Comparison of ENCODE assay signal across 13 cellular contexts in genomic region chr13:75296651-75297050, GRCh38.
A peak's percentile ranks its signal among the peaks of the same experiment; 100 is the strongest.
DNase-seq lines count a peak whose midpoint lies in the region; ATAC-seq and TF ChIP-seq lines count a peak whose summit lies in the region.
"Had no signal": no experiment of that assay in that cellular context is flagged by ENCODE, and none has a peak within 500 bp of the region (broad histone marks: within the 10 kb centered on the region; RNA-seq: fewer than 3 reads in every experiment).

No MANE protein-coding gene starts in this region.

- no peak for DNase-seq in activated naive CD8-positive, alpha-beta T cell treated with anti-CD3 and anti-CD28 coated beads for 36 hours
- DNase-seq in OCI-M1 (lab: John Stamatoyannopoulos, UW) (peak; percentile 45), osteoblast (ENCODE audit: insufficient read length, low spot score, missing footprints) (no peak), left lung (no peak)
- no peak for DNase-seq in activated T-helper 2 cell treated with anti-CD3 and anti-CD28 coated beads, Interferon-gamma antibody, Interleukin-2, Interleukin-4, amounts not matched to agents 10 μg/mL and 5 μg/mL and 100 μg/mL, durations not matched to agents 14 hours and 24 hours and 36 hours (ENCODE audit: low spot score)
- DNase-seq: DMS153, Karpas-422, NCI-H1105 treated with DMSO at 0.1 percent for 48 hours, NCI-H187, PC-3 had no signal

- peak overlapping the region; percentile 48 for H3K27ac Mint-ChIP-seq in activated naive CD8-positive, alpha-beta T cell
- H3K27ac Mint-ChIP-seq in activated naive CD8-positive, alpha-beta T cell treated with anti-CD3 and anti-CD28 coated beads for 36 hours: no peak overlapping the region
- peak overlapping the region; percentile 79 for H3K27ac Mint-ChIP-seq in activated T-helper 2 cell treated with anti-CD3 and anti-CD28 coated beads, Interferon-gamma antibody, Interleukin-2, Interleukin-4, amounts not matched to agents 10 μg/mL and 5 μg/mL and 100 μg/mL, durations not matched to agents 14 hours and 24 hours and 36 hours

- H3K27me3 ChIP-seq in osteoblast (ENCODE audit: insufficient read depth, low read length): no peaks in the 10 kb centered on the region
- no peaks in the 10 kb centered on the region for H3K27me3 ChIP-seq in left lung

- no peaks in the 10 kb centered on the region for H3K27me3 Mint-ChIP-seq in activated naive CD8-positive, alpha-beta T cell
- no peaks in the 10 kb centered on the region for H3K27me3 Mint-ChIP-seq in activated naive CD8-positive, alpha-beta T cell treated with anti-CD3 and anti-CD28 coated beads for 36 hours
- no peaks in the 10 kb centered on the region for H3K27me3 Mint-ChIP-seq in activated T-helper 2 cell treated with anti-CD3 and anti-CD28 coated beads, Interferon-gamma antibody, Interleukin-2, Interleukin-4, amounts not matched to agents 10 μg/mL and 5 μg/mL and 100 μg/mL, durations not matched to agents 14 hours and 24 hours and 36 hours (ENCODE audit: low read depth)

- no peaks in the 10 kb centered on the region for H3K9me3 Mint-ChIP-seq in activated naive CD8-positive, alpha-beta T cell (ENCODE audit: low read depth)
- H3K9me3 Mint-ChIP-seq in activated naive CD8-positive, alpha-beta T cell treated with anti-CD3 and anti-CD28 coated beads for 36 hours: no peaks in the 10 kb centered on the region
- H3K9me3 Mint-ChIP-seq in activated T-helper 2 cell treated with anti-CD3 and anti-CD28 coated beads, Interferon-gamma antibody, Interleukin-2, Interleukin-4, amounts not matched to agents 10 μg/mL and 5 μg/mL and 100 μg/mL, durations not matched to agents 14 hours and 24 hours and 36 hours: no peaks in the 10 kb centered on the region

- H3K9me3 ChIP-seq in osteoblast (ENCODE audit: low read depth, low read length): no peaks in the 10 kb centered on the region
- no peaks in the 10 kb centered on the region for H3K9me3 ChIP-seq in left lung

- ATAC-seq in GM18907 (IDR thresholded peaks at IDR 0.05; ENCODE audit: unreplicated experiment) (no peak), left lung (no peak)
- ATAC-seq: HepG2, PC-3 had no signal

- H4K20me1 ChIP-seq in osteoblast (ENCODE audit: insufficient read depth, low read length): no peaks in the 10 kb centered on the region

- H3K79me2 ChIP-seq in osteoblast (ENCODE audit: insufficient read depth, low read length): no peaks in the 10 kb centered on the region

- H3K36me3 Mint-ChIP-seq in activated naive CD8-positive, alpha-beta T cell: peaks cover 9% of the 10 kb centered on the region
- H3K36me3 Mint-ChIP-seq in activated naive CD8-positive, alpha-beta T cell treated with anti-CD3 and anti-CD28 coated beads for 36 hours: peaks cover 38% of the 10 kb centered on the region
- peaks cover 66% of the 10 kb centered on the region for H3K36me3 Mint-ChIP-seq in activated T-helper 2 cell treated with anti-CD3 and anti-CD28 coated beads, Interferon-gamma antibody, Interleukin-2, Interleukin-4, amounts not matched to agents 10 μg/mL and 5 μg/mL and 100 μg/mL, durations not matched to agents 14 hours and 24 hours and 36 hours (ENCODE audit: low read depth)

- H2AFZ ChIP-seq in osteoblast (ENCODE audit: low read length): no peak overlapping the region

- intact Hi-C loops in activated T-helper 2 cell treated with anti-CD3 and anti-CD28 coated beads, Interferon-gamma antibody, Interleukin-2, Interleukin-4, amounts not matched to agents 10 μg/mL and 5 μg/mL and 100 μg/mL, durations not matched to agents 14 hours and 24 hours and 36 hours (cut with micrococcal nuclease): no loop called here
- intact Hi-C loops in left lung (cut with DNase I): no loop called here

- H3K4me1 ChIP-seq in osteoblast (ENCODE audit: insufficient read depth, low read length): peaks cover 15% of the 10 kb centered on the region
- H3K4me1 ChIP-seq in left lung: no peaks in the 10 kb centered on the region

- H3K4me3 Mint-ChIP-seq in activated naive CD8-positive, alpha-beta T cell: peak overlapping the region; percentile 35
- no peak overlapping the region for H3K4me3 Mint-ChIP-seq in activated naive CD8-positive, alpha-beta T cell treated with anti-CD3 and anti-CD28 coated beads for 36 hours
- peak overlapping the region; percentile 41 for H3K4me3 Mint-ChIP-seq in activated T-helper 2 cell treated with anti-CD3 and anti-CD28 coated beads, Interferon-gamma antibody, Interleukin-2, Interleukin-4, amounts not matched to agents 10 μg/mL and 5 μg/mL and 100 μg/mL, durations not matched to agents 14 hours and 24 hours and 36 hours (ENCODE audit: low read depth)

- no peak overlapping the region for H3K4me2 ChIP-seq in osteoblast (ENCODE audit: insufficient read depth, low read length)

- peaks cover 56% of the 10 kb centered on the region for H3K4me1 Mint-ChIP-seq in activated naive CD8-positive, alpha-beta T cell (ENCODE audit: low read depth)
- peaks cover 41% of the 10 kb centered on the region for H3K4me1 Mint-ChIP-seq in activated naive CD8-positive, alpha-beta T cell treated with anti-CD3 and anti-CD28 coated beads for 36 hours
- peaks cover 53% of the 10 kb centered on the region for H3K4me1 Mint-ChIP-seq in activated T-helper 2 cell treated with anti-CD3 and anti-CD28 coated beads, Interferon-gamma antibody, Interleukin-2, Interleukin-4, amounts not matched to agents 10 μg/mL and 5 μg/mL and 100 μg/mL, durations not matched to agents 14 hours and 24 hours and 36 hours (ENCODE audit: low read depth)

- H3K36me3 ChIP-seq in osteoblast (ENCODE audit: insufficient read depth, low read length) (peaks cover 2% of the 10 kb centered on the region), left lung (no peaks in the 10 kb centered on the region)

- TF ChIP-seq CTCF in osteoblast (IDR thresholded peaks at IDR 0.05; ENCODE audit: extremely low read depth, low read depth, low read length): no peak
- no peak for TF ChIP-seq CTCF in left lung (IDR thresholded peaks at IDR 0.05)

- H3K4me3 ChIP-seq in osteoblast (ENCODE audit: insufficient read depth, low read length) (no peak overlapping the region), left lung (no peak overlapping the region)

- H3K27ac ChIP-seq in osteoblast (ENCODE audit: low read depth, low read length) (no peak overlapping the region), left lung (no peak overlapping the region)
